Comparison of ENCODE assay signal across 18 cellular contexts in the genomic region with DNA sequence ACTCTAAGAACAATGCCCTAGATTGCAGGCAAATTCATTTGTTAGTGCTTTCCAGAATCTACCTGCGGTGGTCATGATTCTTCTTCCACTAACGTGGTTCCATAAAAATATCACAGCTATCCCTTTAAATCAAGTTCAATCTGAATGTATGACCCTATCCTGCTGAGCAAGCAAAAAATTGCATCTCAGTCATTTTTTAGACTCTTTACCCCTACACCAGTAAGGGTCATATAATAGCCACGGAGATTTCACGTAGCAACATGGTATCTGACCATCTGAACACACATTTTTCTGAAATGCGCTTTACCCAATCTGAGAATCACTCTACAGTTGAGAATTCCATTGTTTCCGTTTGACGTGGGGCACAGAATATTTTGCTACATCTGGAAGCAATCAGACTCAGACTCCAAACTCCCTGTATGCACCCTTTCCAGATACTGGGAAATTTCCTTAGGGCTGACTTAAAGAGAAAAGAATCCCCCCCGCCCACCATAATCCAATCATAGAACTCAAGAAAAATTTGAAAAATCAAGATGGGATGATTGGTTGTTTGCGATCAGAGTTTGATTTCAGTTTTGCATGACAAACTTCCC.
DNase-seq lines count a peak whose midpoint lies in the region; ATAC-seq and TF ChIP-seq lines count a peak whose summit lies in the region.
"Had no signal": no experiment of that assay in that cellular context is flagged by ENCODE, and none has a peak within 500 bp of the region (broad histone marks: within the 10 kb centered on the region; RNA-seq: fewer than 3 reads in every experiment).

No MANE protein-coding gene starts in this region.

- H3K27ac Mint-ChIP-seq in nephron: peak overlapping the region in 2 of 3 experiments; percentile 23 to 72
- H3K27ac Mint-ChIP-seq in stimulated activated naive B cell treated with anti-CD40 and anti-IgM and Interleukin-4, amounts not matched to agents 10 μg/mL and 1 μg/mL and 100 μg/mL, for 72 hours: no peak overlapping the region
- H3K27ac Mint-ChIP-seq: effector memory CD8-positive, alpha-beta T cell; stimulated activated memory B cell treated with anti-CD40 and anti-IgM and Interleukin-4, amounts not matched to agents 10 μg/mL and 1 μg/mL and 100 μg/mL, for 72 hours had no signal

- H3K9me3 Mint-ChIP-seq in nephron: no peaks in the 10 kb centered on the region
- no peaks in the 10 kb centered on the region for H3K9me3 Mint-ChIP-seq in stimulated activated naive B cell treated with anti-CD40 and anti-IgM and Interleukin-4, amounts not matched to agents 10 μg/mL and 1 μg/mL and 100 μg/mL, for 72 hours

- peaks cover 11% of the 10 kb centered on the region for H3K4me1 Mint-ChIP-seq in nephron
- no peaks in the 10 kb centered on the region for H3K4me1 Mint-ChIP-seq in stimulated activated naive B cell treated with anti-CD40 and anti-IgM and Interleukin-4, amounts not matched to agents 10 μg/mL and 1 μg/mL and 100 μg/mL, for 72 hours
- H3K4me1 Mint-ChIP-seq: stimulated activated memory B cell treated with anti-CD40 and anti-IgM and Interleukin-4, amounts not matched to agents 10 μg/mL and 1 μg/mL and 100 μg/mL, for 72 hours had no signal

- DNase-seq in AG09319 (ENCODE audit: extremely low read depth, low read depth) (peak; percentile 28), HS-5 (ENCODE audit: low read depth) (peak; percentile 96), cardiac fibroblast (ENCODE audit: low read depth in 2 of 2) (peak; percentile 69 to 80), NCI-H524 (lab: John Stamatoyannopoulos, UW) (no peak), HK-2 (ENCODE audit: unreplicated experiment) (no peak), NCI-H2196 treated with DMSO at 0.1 percent for 48 hours (lab: John Stamatoyannopoulos, UW; ENCODE audit: unreplicated experiment) (no peak)
- DNase-seq in stimulated activated naive B cell treated with anti-CD40 and anti-IgM and Interleukin-4, amounts not matched to agents 10 μg/mL and 1 μg/mL and 100 μg/mL, for 72 hours: no peak
- DNase-seq: activated CD4-positive, CD25-positive, alpha-beta regulatory T cell treated with anti-CD3 and anti-CD28 coated beads, Interleukin-2, amount 50 U/mL, for 72 hours; cerebellar nuclear complex; effector memory CD8-positive, alpha-beta T cell; NCI-H1092; NCI-H524 treated with DMSO at 0.1 percent for 48 hours; SHP77 treated with DMSO at 0.1 percent for 48 hours; stimulated activated CD4-positive, alpha-beta T cell treated with anti-CD3 and anti-CD28 coated beads, Interleukin-15, amount 100 ng/mL, for 24 hours; transverse colon had no signal

- ATAC-seq in stimulated activated naive B cell treated with anti-CD40 and anti-IgM and Interleukin-4, amounts not matched to agents 10 μg/mL and 1 μg/mL and 100 μg/mL, for 72 hours (replicated peaks): no peak
- ATAC-seq: effector memory CD8-positive, alpha-beta T cell; left lobe of liver; stimulated activated memory B cell treated with anti-CD40 and anti-IgM and Interleukin-4, amounts not matched to agents 10 μg/mL and 1 μg/mL and 100 μg/mL, for 72 hours had no signal

- H3K27me3 Mint-ChIP-seq in nephron (ENCODE audit: low read depth): no peaks in the 10 kb centered on the region
- H3K27me3 Mint-ChIP-seq in stimulated activated naive B cell treated with anti-CD40 and anti-IgM and Interleukin-4, amounts not matched to agents 10 μg/mL and 1 μg/mL and 100 μg/mL, for 72 hours: no peaks in the 10 kb centered on the region
- H3K27me3 Mint-ChIP-seq: effector memory CD8-positive, alpha-beta T cell; stimulated activated memory B cell treated with anti-CD40 and anti-IgM and Interleukin-4, amounts not matched to agents 10 μg/mL and 1 μg/mL and 100 μg/mL, for 72 hours had no signal

- H3K36me3 Mint-ChIP-seq in nephron (ENCODE audit: low read depth): no peaks in the 10 kb centered on the region
- no peaks in the 10 kb centered on the region for H3K36me3 Mint-ChIP-seq in stimulated activated naive B cell treated with anti-CD40 and anti-IgM and Interleukin-4, amounts not matched to agents 10 μg/mL and 1 μg/mL and 100 μg/mL, for 72 hours
- H3K36me3 Mint-ChIP-seq: stimulated activated memory B cell treated with anti-CD40 and anti-IgM and Interleukin-4, amounts not matched to agents 10 μg/mL and 1 μg/mL and 100 μg/mL, for 72 hours had no signal

- H3K4me3 ChIP-seq in cardiac fibroblast (replicated peaks in 1 of 2; ENCODE audit: low read depth in 2 of 2, low read length in 2 of 2): no peak overlapping the region
- H3K4me3 ChIP-seq: transverse colon had no signal

- TF ChIP-seq CTCF in AG09319 (IDR thresholded peaks at IDR 0.05; ENCODE audit: low read depth, low read length) (no peak), cardiac fibroblast (IDR thresholded peaks at IDR 0.05; ENCODE audit: low read depth, low read length) (no peak), nephron (IDR thresholded peaks at IDR 0.05; ENCODE audit: unreplicated experiment in 3 of 3) (no peak)

- no peak overlapping the region for H3K4me3 Mint-ChIP-seq in nephron
- no peak overlapping the region for H3K4me3 Mint-ChIP-seq in stimulated activated naive B cell treated with anti-CD40 and anti-IgM and Interleukin-4, amounts not matched to agents 10 μg/mL and 1 μg/mL and 100 μg/mL, for 72 hours
- H3K4me3 Mint-ChIP-seq: effector memory CD8-positive, alpha-beta T cell; stimulated activated memory B cell treated with anti-CD40 and anti-IgM and Interleukin-4, amounts not matched to agents 10 μg/mL and 1 μg/mL and 100 μg/mL, for 72 hours had no signal

Comparison
In these comparisons a context has a peak if more than half of its experiments do, and no peak if none do; other contexts are left out.
1. DNase-seq: peak in AG09319 (single experiment), HS-5 (single experiment) and cardiac fibroblast (2 of 2); none in NCI-H524 (0 of 2), HK-2 (single experiment), stimulated activated naive B cell treated with anti-CD40 and anti-IgM and Interleukin-4, amounts not matched to agents 10 μg/mL and 1 μg/mL and 100 μg/mL, for 72 hours (single experiment) and NCI-H2196 treated with DMSO at 0.1 percent for 48 hours (single experiment).